1 cellular context compared by ENCODE assay signal in genomic region chr19:7679771-7680605, GRCh38.
TF ChIP-seq lines count a peak whose summit lies in the region.

No MANE protein-coding gene starts in this region.

TF ChIP-seq in endothelial cell of umbilical vein, 7 proteins besides CTCF, POLR2A, EP300 and RAD21:
- TF ChIP-seq MYC (IDR thresholded peaks at IDR 0.05; ENCODE audit: low read depth, low read length) = no peak
- TF ChIP-seq GATA2 (IDR thresholded peaks at IDR 0.05; ENCODE audit: insufficient read depth, insufficient read length, low read depth, low read length) = no peak
- TF ChIP-seq JUN (IDR thresholded peaks at IDR 0.05; ENCODE audit: borderline replicate concordance, insufficient read depth, insufficient read length, low read depth) = no peak
- no peak for TF ChIP-seq EZH2 (IDR thresholded peaks at IDR 0.05; ENCODE audit: borderline replicate concordance, low read depth, low read length, severe bottlenecking)
